Comparison of ENCODE assay signal across 1 cellular context in the genomic region with DNA sequence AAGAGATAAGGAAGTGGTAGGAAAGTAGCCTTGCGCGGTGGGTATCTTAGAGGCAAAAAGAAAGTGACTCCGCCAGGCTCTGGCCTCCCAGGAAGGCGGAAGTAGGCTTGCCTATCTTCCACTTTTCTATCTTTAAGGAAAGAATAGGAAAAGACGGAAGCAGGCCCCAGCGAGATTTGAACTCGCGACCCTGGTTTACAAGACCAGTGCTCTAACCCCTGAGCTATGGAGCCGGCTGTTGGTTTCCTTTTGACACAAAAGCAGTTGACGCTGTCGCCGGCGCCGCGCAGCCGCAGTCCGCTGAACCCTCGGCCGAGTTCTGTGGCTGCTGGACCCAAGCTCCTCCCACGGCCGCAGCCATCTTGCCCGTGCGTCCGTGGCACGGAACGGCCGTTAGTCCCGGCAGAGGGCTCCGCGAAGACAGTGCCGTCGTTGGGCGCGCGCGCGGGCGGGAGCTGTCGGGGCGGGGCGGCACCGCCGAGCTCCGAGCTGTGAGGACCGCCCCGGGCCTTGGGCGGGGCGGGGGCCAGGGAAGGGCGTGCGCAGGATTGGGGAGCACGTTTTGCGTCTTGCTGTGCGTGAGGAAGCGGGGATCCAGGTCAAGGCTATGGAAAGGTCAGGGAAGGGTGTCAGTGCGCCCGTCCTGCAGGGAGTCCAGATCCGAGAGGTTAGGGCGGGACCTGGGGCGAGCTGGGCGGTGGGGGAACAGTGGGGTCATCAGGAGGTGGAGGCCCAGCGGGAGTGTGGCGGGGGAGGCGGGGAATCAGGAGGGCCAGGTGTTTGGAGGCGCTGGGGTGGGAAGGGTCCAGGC.
TF ChIP-seq lines count a peak whose summit lies in the region.

No MANE protein-coding gene starts in this region.

TF ChIP-seq in HepG2, 621 proteins besides CTCF, POLR2A, EP300 and RAD21 (continued from another document):
- TF ChIP-seq, protein P1, sequence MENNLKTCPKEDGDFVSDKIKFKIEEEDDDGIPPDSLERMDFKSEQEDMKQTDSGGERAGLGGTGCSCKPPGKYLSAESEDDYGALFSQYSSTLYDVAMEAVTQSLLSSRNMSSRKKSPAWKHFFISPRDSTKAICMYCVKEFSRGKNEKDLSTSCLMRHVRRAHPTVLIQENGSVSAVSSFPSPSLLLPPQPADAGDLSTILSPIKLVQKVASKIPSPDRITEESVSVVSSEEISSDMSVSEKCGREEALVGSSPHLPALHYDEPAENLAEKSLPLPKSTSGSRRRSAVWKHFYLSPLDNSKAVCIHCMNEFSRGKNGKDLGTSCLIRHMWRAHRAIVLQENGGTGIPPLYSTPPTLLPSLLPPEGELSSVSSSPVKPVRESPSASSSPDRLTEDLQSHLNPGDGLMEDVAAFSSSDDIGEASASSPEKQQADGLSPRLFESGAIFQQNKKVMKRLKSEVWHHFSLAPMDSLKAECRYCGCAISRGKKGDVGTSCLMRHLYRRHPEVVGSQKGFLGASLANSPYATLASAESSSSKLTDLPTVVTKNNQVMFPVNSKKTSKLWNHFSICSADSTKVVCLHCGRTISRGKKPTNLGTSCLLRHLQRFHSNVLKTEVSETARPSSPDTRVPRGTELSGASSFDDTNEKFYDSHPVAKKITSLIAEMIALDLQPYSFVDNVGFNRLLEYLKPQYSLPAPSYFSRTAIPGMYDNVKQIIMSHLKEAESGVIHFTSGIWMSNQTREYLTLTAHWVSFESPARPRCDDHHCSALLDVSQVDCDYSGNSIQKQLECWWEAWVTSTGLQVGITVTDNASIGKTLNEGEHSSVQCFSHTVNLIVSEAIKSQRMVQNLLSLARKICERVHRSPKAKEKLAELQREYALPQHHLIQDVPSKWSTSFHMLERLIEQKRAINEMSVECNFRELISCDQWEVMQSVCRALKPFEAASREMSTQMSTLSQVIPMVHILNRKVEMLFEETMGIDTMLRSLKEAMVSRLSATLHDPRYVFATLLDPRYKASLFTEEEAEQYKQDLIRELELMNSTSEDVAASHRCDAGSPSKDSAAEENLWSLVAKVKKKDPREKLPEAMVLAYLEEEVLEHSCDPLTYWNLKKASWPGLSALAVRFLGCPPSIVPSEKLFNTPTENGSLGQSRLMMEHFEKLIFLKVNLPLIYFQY (CRISPR knock-in tag; IDR thresholded peaks at IDR 0.05; ENCODE audit: borderline replicate concordance) = peak; percentile 41; the same call in 1 of the 2 replicates
- TF ChIP-seq, protein P2, sequence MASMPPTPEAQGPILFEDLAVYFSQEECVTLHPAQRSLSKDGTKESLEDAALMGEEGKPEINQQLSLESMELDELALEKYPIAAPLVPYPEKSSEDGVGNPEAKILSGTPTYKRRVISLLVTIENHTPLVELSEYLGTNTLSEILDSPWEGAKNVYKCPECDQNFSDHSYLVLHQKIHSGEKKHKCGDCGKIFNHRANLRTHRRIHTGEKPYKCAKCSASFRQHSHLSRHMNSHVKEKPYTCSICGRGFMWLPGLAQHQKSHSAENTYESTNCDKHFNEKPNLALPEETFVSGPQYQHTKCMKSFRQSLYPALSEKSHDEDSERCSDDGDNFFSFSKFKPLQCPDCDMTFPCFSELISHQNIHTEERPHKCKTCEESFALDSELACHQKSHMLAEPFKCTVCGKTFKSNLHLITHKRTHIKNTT (CRISPR knock-in tag; IDR thresholded peaks at IDR 0.05) = peak; percentile 88; the same call in 1 of the 2 replicates
- TF ChIP-seq ZFP36L2 (CRISPR knock-in tag; IDR thresholded peaks at IDR 0.05) = no peak
- TF ChIP-seq ZNF777 (CRISPR knock-in tag; IDR thresholded peaks at IDR 0.05) = peak; percentile 97
- TF ChIP-seq FOSL2 (CRISPR knock-in tag; IDR thresholded peaks at IDR 0.05) = peak; percentile 19; the same call in 1 of the 2 replicates
- TF ChIP-seq, protein P3, sequence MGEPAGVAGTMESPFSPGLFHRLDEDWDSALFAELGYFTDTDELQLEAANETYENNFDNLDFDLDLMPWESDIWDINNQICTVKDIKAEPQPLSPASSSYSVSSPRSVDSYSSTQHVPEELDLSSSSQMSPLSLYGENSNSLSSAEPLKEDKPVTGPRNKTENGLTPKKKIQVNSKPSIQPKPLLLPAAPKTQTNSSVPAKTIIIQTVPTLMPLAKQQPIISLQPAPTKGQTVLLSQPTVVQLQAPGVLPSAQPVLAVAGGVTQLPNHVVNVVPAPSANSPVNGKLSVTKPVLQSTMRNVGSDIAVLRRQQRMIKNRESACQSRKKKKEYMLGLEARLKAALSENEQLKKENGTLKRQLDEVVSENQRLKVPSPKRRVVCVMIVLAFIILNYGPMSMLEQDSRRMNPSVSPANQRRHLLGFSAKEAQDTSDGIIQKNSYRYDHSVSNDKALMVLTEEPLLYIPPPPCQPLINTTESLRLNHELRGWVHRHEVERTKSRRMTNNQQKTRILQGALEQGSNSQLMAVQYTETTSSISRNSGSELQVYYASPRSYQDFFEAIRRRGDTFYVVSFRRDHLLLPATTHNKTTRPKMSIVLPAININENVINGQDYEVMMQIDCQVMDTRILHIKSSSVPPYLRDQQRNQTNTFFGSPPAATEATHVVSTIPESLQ (CRISPR knock-in tag; conservative IDR thresholded peaks at IDR 0.05) = 0 out of 2 replicates have a peak, but pooled peaks have one; percentile 65
- TF ChIP-seq SMAD3 (CRISPR knock-in tag; IDR thresholded peaks at IDR 0.05) = peak; percentile 74; the same call in 1 of the 2 replicates
- TF ChIP-seq NFKB2 (CRISPR knock-in tag; IDR thresholded peaks at IDR 0.05; ENCODE audit: borderline replicate concordance) = peak; percentile 29; the same call in 1 of the 2 replicates
- TF ChIP-seq SP4 (CRISPR knock-in tag; IDR thresholded peaks at IDR 0.05) = peak; percentile 88; the same call in 1 of the 2 replicates
- TF ChIP-seq, protein P4, sequence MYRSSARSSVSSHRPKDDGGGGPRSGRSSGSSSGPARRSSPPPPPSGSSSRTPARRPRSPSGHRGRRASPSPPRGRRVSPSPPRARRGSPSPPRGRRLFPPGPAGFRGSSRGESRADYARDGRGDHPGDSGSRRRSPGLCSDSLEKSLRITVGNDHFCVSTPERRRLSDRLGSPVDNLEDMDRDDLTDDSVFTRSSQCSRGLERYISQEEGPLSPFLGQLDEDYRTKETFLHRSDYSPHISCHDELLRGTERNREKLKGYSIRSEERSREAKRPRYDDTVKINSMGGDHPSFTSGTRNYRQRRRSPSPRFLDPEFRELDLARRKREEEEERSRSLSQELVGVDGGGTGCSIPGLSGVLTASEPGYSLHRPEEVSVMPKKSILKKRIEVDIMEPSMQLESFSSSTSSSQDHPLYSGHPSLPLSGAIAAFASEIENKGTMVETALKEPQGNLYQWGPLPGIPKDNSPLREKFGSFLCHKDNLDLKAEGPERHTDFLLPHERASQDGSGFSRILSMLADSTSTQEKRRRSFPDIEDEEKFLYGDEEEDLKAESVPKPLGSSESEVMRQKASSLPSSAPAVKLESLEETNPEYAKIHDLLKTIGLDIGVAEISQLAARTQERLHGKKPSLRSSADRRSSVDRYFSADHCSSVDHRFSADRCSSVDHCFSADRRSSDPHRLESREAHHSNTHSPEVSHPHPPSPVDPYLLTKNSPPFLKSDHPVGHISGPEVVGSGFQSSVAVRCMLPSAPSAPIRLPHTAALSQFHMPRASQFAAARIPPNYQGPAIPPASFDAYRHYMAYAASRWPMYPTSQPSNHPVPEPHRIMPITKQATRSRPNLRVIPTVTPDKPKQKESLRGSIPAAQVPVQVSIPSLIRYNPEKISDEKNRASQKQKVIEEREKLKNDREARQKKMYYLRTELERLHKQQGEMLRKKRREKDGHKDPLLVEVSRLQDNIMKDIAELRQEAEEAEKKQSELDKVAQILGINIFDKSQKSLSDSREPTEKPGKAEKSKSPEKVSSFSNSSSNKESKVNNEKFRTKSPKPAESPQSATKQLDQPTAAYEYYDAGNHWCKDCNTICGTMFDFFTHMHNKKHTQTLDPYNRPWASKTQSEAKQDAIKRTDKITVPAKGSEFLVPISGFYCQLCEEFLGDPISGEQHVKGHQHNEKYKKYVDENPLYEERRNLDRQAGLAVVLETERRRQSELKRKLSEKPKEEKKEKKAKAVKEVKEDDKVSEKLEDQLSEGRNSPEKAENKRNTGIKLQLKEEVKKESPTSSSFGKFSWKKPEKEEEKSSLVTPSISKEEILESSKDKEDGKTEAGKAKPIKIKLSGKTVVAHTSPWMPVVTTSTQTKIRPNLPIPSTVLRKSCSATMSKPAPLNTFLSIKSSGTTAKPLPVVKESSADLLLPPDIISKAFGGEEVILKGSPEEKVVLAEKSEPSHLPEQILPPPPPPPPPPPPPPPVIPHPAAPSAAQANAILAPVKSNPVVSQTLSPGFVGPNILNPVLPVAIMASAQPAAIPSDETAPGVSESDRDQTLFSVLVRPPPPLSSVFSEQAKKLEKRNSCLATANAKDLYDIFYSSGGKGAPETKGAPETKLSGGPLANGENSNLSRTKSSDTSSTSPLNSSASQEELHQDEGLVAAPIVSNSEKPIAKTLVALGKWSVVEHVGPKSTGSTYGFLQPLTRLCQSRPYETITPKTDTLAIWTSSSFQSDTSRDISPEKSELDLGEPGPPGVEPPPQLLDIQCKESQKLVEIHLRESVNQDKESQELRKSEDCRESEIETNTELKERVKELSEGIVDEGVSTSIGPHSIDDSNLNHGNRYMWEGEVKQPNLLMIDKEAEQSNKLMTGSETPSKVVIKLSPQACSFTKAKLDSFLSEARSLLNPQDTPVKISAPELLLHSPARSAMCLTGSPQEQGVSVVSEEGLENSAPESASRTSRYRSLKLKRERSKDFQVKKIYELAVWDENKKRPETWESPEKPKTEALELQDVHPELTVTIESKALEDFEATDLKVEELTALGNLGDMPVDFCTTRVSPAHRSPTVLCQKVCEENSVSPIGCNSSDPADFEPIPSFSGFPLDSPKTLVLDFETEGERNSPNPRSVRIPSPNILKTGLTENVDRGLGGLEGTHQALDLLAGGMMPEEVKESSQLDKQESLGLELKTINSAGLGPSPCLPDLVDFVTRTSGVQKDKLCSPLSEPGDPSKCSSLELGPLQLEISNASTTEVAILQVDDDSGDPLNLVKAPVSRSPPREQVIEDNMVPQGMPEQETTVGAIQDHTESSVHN (CRISPR knock-in tag; IDR thresholded peaks at IDR 0.05) = 0 out of 2 replicates have a peak, but pooled peaks have one; percentile 76
- TF ChIP-seq ZMYM2 (CRISPR knock-in tag; IDR thresholded peaks at IDR 0.05) = 0 out of 2 replicates have a peak, but pooled peaks have one; percentile 58
- TF ChIP-seq ZNF343 (CRISPR knock-in tag; IDR thresholded peaks at IDR 0.05) = 0 out of 2 replicates have a peak, but pooled peaks have one; percentile 66
- TF ChIP-seq MLLT10 (CRISPR knock-in tag; IDR thresholded peaks at IDR 0.05) = no peak
- peak; percentile 61; the same call in 1 of the 2 replicates for TF ChIP-seq ARID2 (CRISPR knock-in tag; IDR thresholded peaks at IDR 0.05; ENCODE audit: borderline replicate concordance)
- TF ChIP-seq, protein P5, sequence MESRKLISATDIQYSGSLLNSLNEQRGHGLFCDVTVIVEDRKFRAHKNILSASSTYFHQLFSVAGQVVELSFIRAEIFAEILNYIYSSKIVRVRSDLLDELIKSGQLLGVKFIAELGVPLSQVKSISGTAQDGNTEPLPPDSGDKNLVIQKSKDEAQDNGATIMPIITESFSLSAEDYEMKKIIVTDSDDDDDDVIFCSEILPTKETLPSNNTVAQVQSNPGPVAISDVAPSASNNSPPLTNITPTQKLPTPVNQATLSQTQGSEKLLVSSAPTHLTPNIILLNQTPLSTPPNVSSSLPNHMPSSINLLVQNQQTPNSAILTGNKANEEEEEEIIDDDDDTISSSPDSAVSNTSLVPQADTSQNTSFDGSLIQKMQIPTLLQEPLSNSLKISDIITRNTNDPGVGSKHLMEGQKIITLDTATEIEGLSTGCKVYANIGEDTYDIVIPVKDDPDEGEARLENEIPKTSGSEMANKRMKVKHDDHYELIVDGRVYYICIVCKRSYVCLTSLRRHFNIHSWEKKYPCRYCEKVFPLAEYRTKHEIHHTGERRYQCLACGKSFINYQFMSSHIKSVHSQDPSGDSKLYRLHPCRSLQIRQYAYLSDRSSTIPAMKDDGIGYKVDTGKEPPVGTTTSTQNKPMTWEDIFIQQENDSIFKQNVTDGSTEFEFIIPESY (CRISPR knock-in tag; IDR thresholded peaks at IDR 0.05) = 0 out of 2 replicates have a peak, but pooled peaks have one; percentile 32
- TF ChIP-seq SAP130 (CRISPR knock-in tag; IDR thresholded peaks at IDR 0.05; ENCODE audit: low read depth) = peak; percentile 76
- TF ChIP-seq CC2D1A (CRISPR knock-in tag; IDR thresholded peaks at IDR 0.05) = no peak
- TF ChIP-seq NR1H2 (CRISPR knock-in tag; IDR thresholded peaks at IDR 0.05; ENCODE audit: borderline replicate concordance, low read depth) = peak; percentile 32; the same call in 1 of the 2 replicates
- TF ChIP-seq, protein P6, sequence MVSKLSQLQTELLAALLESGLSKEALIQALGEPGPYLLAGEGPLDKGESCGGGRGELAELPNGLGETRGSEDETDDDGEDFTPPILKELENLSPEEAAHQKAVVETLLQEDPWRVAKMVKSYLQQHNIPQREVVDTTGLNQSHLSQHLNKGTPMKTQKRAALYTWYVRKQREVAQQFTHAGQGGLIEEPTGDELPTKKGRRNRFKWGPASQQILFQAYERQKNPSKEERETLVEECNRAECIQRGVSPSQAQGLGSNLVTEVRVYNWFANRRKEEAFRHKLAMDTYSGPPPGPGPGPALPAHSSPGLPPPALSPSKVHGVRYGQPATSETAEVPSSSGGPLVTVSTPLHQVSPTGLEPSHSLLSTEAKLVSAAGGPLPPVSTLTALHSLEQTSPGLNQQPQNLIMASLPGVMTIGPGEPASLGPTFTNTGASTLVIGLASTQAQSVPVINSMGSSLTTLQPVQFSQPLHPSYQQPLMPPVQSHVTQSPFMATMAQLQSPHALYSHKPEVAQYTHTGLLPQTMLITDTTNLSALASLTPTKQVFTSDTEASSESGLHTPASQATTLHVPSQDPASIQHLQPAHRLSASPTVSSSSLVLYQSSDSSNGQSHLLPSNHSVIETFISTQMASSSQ (IDR thresholded peaks at IDR 0.05; ENCODE audit: low read depth) = peak; percentile 41; the same call in 1 of the 2 replicates
- TF ChIP-seq, protein P6 (CRISPR knock-in tag; IDR thresholded peaks at IDR 0.05; ENCODE audit: borderline replicate concordance) = peak; percentile 74; the same call in 1 of the 2 replicates
- 0 out of 2 replicates have a peak, but pooled peaks have one; percentile 13 for TF ChIP-seq NCOA2 (CRISPR knock-in tag; IDR thresholded peaks at IDR 0.05)
- TF ChIP-seq, protein P7, sequence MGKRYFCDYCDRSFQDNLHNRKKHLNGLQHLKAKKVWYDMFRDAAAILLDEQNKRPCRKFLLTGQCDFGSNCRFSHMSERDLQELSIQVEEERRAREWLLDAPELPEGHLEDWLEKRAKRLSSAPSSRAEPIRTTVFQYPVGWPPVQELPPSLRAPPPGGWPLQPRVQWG (CRISPR knock-in tag; IDR thresholded peaks at IDR 0.05; ENCODE audit: borderline replicate concordance, low read depth) = no peak
- TF ChIP-seq THAP11 (CRISPR knock-in tag; IDR thresholded peaks at IDR 0.05) = peak; percentile 67
- TF ChIP-seq MED13 (CRISPR knock-in tag; IDR thresholded peaks at IDR 0.05) = no peak
- peak; percentile 86 for TF ChIP-seq NR2C2 (CRISPR knock-in tag; IDR thresholded peaks at IDR 0.05; ENCODE audit: borderline replicate concordance)
- peak; percentile 17; the same call in 1 of the 2 replicates for TF ChIP-seq ZNF12 (CRISPR knock-in tag; IDR thresholded peaks at IDR 0.05)
- no peak for TF ChIP-seq ZNF432 (CRISPR knock-in tag; IDR thresholded peaks at IDR 0.05; ENCODE audit: borderline replicate concordance)
- TF ChIP-seq KAT8 (CRISPR knock-in tag; IDR thresholded peaks at IDR 0.05) = peak; percentile 62
